ENCODE assay signal across 14 cellular contexts in the genomic region with DNA sequence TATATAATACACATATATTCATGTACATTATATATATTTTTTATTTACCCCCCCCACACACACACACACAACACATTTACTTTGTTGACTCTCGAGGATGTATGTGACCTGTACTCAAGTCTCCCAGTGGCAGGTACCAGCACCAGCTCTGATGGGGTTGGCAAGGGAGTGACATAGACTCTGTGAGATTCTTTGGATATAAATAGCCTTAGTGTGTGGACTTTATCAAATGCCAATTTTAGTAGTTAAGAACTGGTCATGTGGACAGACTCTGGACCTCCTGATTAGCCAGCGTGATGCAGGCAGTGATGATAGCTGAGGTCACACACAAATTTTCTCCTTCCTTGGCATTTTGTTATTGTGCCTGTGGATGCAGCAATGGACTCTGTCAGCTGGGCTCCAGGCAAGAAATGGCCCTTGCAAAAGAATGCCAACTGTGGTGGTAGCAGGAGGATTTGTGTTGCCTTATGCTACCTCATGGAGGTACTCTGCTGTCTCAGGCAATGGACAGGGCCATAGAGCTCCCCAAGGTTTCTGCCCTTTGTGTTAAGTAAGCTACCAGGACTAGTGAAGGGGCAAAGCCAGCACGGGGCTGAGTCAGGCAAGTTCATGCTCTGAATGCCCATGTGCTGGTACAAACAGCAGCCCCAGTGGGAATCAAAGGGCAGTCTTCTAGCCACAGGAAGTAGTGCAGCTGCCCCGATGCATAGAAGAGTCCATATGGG.
"Had no signal": no experiment of that assay in that cellular context is flagged by ENCODE, and none has a peak within 500 bp of the region (broad histone marks: within the 10 kb centered on the region; RNA-seq: fewer than 3 reads in every experiment).

No MANE protein-coding gene starts in this region.

- H3K27ac Mint-ChIP-seq: activated naive CD8-positive, alpha-beta T cell treated with anti-CD3 and anti-CD28 coated beads, Interleukin-2, amount 50 U/mL, for 24 hours; activated T-helper 17 cell treated with anti-CD3 and anti-CD28 coated beads, Interleukin-2, amount 50 U/mL, for 72 hours; dendritic cell treated with granulocyte-macrophage colony-stimulating factor and Interleukin-4, amounts not matched to agents 40 ng/mL and 50 ng/mL, for 4 days; stimulated activated naive B cell treated with anti-CD40 and anti-IgM and Interleukin-4, amounts not matched to agents 10 μg/mL and 1 μg/mL and 100 μg/mL, for 72 hours had no signal

- H3K9me3 Mint-ChIP-seq: activated T-helper 17 cell treated with anti-CD3 and anti-CD28 coated beads, Interleukin-2, amount 50 U/mL, for 72 hours; dendritic cell treated with granulocyte-macrophage colony-stimulating factor and Interleukin-4, amounts not matched to agents 40 ng/mL and 50 ng/mL, for 4 days had no signal

- ATAC-seq: activated naive CD8-positive, alpha-beta T cell treated with anti-CD3 and anti-CD28 coated beads, Interleukin-2, amount 50 U/mL, for 24 hours; activated T-helper 17 cell treated with anti-CD3 and anti-CD28 coated beads, Interleukin-2, amount 50 U/mL, for 72 hours; left colon; stimulated activated naive B cell treated with anti-CD40 and anti-IgM and Interleukin-4, amounts not matched to agents 10 μg/mL and 1 μg/mL and 100 μg/mL, for 72 hours had no signal

- H3K4me1 Mint-ChIP-seq: activated naive CD8-positive, alpha-beta T cell treated with anti-CD3 and anti-CD28 coated beads, Interleukin-2, amount 50 U/mL, for 24 hours; activated T-helper 17 cell treated with anti-CD3 and anti-CD28 coated beads, Interleukin-2, amount 50 U/mL, for 72 hours had no signal

- H3K4me3 Mint-ChIP-seq: activated naive CD8-positive, alpha-beta T cell treated with anti-CD3 and anti-CD28 coated beads, Interleukin-2, amount 50 U/mL, for 24 hours; activated T-helper 17 cell treated with anti-CD3 and anti-CD28 coated beads, Interleukin-2, amount 50 U/mL, for 72 hours; dendritic cell treated with granulocyte-macrophage colony-stimulating factor and Interleukin-4, amounts not matched to agents 40 ng/mL and 50 ng/mL, for 4 days; stimulated activated naive B cell treated with anti-CD40 and anti-IgM and Interleukin-4, amounts not matched to agents 10 μg/mL and 1 μg/mL and 100 μg/mL, for 72 hours had no signal

- H3K27me3 Mint-ChIP-seq: activated naive CD8-positive, alpha-beta T cell treated with anti-CD3 and anti-CD28 coated beads, Interleukin-2, amount 50 U/mL, for 24 hours; activated T-helper 17 cell treated with anti-CD3 and anti-CD28 coated beads, Interleukin-2, amount 50 U/mL, for 72 hours; dendritic cell treated with granulocyte-macrophage colony-stimulating factor and Interleukin-4, amounts not matched to agents 40 ng/mL and 50 ng/mL, for 4 days; stimulated activated naive B cell treated with anti-CD40 and anti-IgM and Interleukin-4, amounts not matched to agents 10 μg/mL and 1 μg/mL and 100 μg/mL, for 72 hours had no signal

- DNase-seq: activated CD4-positive, alpha-beta T cell treated with anti-CD3 and anti-CD28 coated beads for 1 hour; activated CD4-positive, alpha-beta T cell treated with anti-CD3 and anti-CD28 coated beads, Interleukin-2, amount 50 U/mL, for 4 hours; activated naive CD4-positive, alpha-beta T cell treated with Interleukin-2 at 50 U/mL for 16 hours; activated naive CD8-positive, alpha-beta T cell treated with anti-CD3 and anti-CD28 coated beads, Interleukin-2, amount 50 U/mL, for 24 hours; aorta; effector memory CD4-positive, alpha-beta T cell; foreskin fibroblast; left colon; stimulated activated CD4-positive, alpha-beta T cell treated with anti-CD3 and anti-CD28 coated beads, Interleukin-2, amount 100 ng/mL, for 48 hours; stimulated activated naive B cell treated with anti-CD40 and anti-IgM and Interleukin-4, amounts not matched to agents 10 μg/mL and 1 μg/mL and 100 μg/mL, for 72 hours; tibial artery; uterus had no signal

- H3K36me3 Mint-ChIP-seq: stimulated activated naive B cell treated with anti-CD40 and anti-IgM and Interleukin-4, amounts not matched to agents 10 μg/mL and 1 μg/mL and 100 μg/mL, for 72 hours had no signal
